ENCODE assay signal across 8 cellular contexts in genomic region chr19:35931161-35931873, GRCh38. TPM values are rescaled to one million over a fixed set of nuclear protein-coding genes. Genes with fewer than 3 reads are reported as not detected.
DNase-seq lines count a peak whose midpoint lies in the region; ATAC-seq, FAIRE-seq and TF ChIP-seq lines count a peak whose summit lies in the region.

No MANE protein-coding gene starts in this region.

- H3K4me1 ChIP-seq in pancreas (peaks cover 0 to 10% (median 6%) of the 10 kb centered on the region in 3 donors), tibial nerve (peaks cover 0 to 24% (median 10%) of the 10 kb centered on the region in 4 donors)

- peaks cover 4% of the 10 kb centered on the region for H3K9me3 Mint-ChIP-seq in activated naive CD8-positive, alpha-beta T cell treated with anti-CD3 and anti-CD28 coated beads, Interleukin-2, amount 10 ng/mL, durations not matched to agents 7 days and 5 days

- peak overlapping the region; percentile 87 for H3K27ac Mint-ChIP-seq in activated naive CD8-positive, alpha-beta T cell treated with anti-CD3 and anti-CD28 coated beads, Interleukin-2, amount 10 ng/mL, durations not matched to agents 7 days and 5 days

- intact Hi-C loops in Right ventricle myocardium inferior (cut with DNase I) (loop anchor here (1.0 to 10.0 kb wide), 7 partner anchors 34 to 237 kb away; partner anchors contain the start of genes ALKBH6, PSENEN, THAP8 and U2AF1L4), pancreas (cut with DNase I) (loop anchor here in 2 of 3 donors (5.0 to 10.0 kb wide), 3 partner anchors 47 to 237 kb away; no protein-coding TSS in a partner anchor)

- H3K9me3 ChIP-seq in pancreas (no peaks in the 10 kb centered on the region), tibial nerve (no peaks in the 10 kb centered on the region)

- peak; percentile 95 to 100 for TF ChIP-seq EP300 in tibial nerve (IDR thresholded peaks at IDR 0.05)

- no peaks in the 10 kb centered on the region for H3K36me3 ChIP-seq in pancreas
- no peaks in the 10 kb centered on the region for H3K36me3 ChIP-seq in tibial nerve

- peak; percentile 95 for TF ChIP-seq CTCF in GM12864 (IDR thresholded peaks at IDR 0.05; ENCODE audit: low read depth, low read length, missing control alignments)
- peak; percentile 42 to 80 (median 73) for TF ChIP-seq CTCF in pancreas (IDR thresholded peaks at IDR 0.05)
- peak; percentile 82 to 99 (median 92) for TF ChIP-seq CTCF in tibial nerve (IDR thresholded peaks at IDR 0.05)

- FAIRE-seq in pancreas (lab: Jason Lieb, UNC), result peak; percentile 64

- peak overlapping the region; percentile 49 for H3K4me3 ChIP-seq in GM12864 (ENCODE audit: low read depth, low read length)
- H3K4me3 ChIP-seq in pancreas, result peak overlapping the region in 1 of 4 donors; percentile 19
- peak overlapping the region in 1 of 4 donors; percentile 23 for H3K4me3 ChIP-seq in tibial nerve

- WGBS in pancreas, 2 donors, result 1% methylated on average over 46 to 47 of the region's 47 CpGs
- 1% methylated on average over 22 to 46 of the region's 47 CpGs for WGBS in tibial nerve, 2 donors

- ATAC-seq in HG02623 (IDR thresholded peaks at IDR 0.05; ENCODE audit: unreplicated experiment) (peak; percentile 92), Right ventricle myocardium inferior (peak; percentile 100), pancreas (peak; percentile 96 to 99 (median 98))
- ATAC-seq in activated naive CD8-positive, alpha-beta T cell treated with anti-CD3 and anti-CD28 coated beads, Interleukin-2, amount 10 ng/mL, durations not matched to agents 7 days and 5 days (ENCODE audit: low read depth), result peak; percentile 93

- H3K36me3 Mint-ChIP-seq in activated naive CD8-positive, alpha-beta T cell treated with anti-CD3 and anti-CD28 coated beads, Interleukin-2, amount 10 ng/mL, durations not matched to agents 7 days and 5 days, result peaks cover 3% of the 10 kb centered on the region

- POLR2A ChIA-PET in activated naive CD8-positive, alpha-beta T cell treated with anti-CD3 and anti-CD28 coated beads, Interleukin-2, amount 10 ng/mL, durations not matched to agents 7 days and 5 days (lab: Charles Lee), result interaction anchor here (0.6 to 3.2 kb wide), 15 partner anchors 10 to 191 kb away, joined by 3 to 41 read pairs (median 5); partner anchors contain the start of genes APLP1, HCST, LIN37 and NFKBID

- H3K4me3 Mint-ChIP-seq in activated naive CD8-positive, alpha-beta T cell treated with anti-CD3 and anti-CD28 coated beads, Interleukin-2, amount 10 ng/mL, durations not matched to agents 7 days and 5 days, result peak overlapping the region; percentile 77

- peak; percentile 83 to 94 for TF ChIP-seq POLR2A in tibial nerve (IDR thresholded peaks at IDR 0.05)

- DNase-seq in GM12864 (ENCODE audit: low read depth), result peak; percentile 99
- DNase-seq in NCI-H1092 treated with DMSO at 0.1 percent for 48 hours (lab: John Stamatoyannopoulos, UW), result peak; percentile 98
- DNase-seq in SKM-1 (lab: John Stamatoyannopoulos, UW; ENCODE audit: unreplicated experiment), result peak; percentile 98
- DNase-seq in activated naive CD8-positive, alpha-beta T cell treated with anti-CD3 and anti-CD28 coated beads, Interleukin-2, amount 10 ng/mL, durations not matched to agents 7 days and 5 days, result peak; percentile 99
- peak; percentile 99 for DNase-seq in Right ventricle myocardium inferior (ENCODE audit: missing footprints)
- DNase-seq in pancreas, result peak; percentile 97 to 100 (median 100)
- DNase-seq in tibial nerve (ENCODE audit: low spot score in 2 of 2), result peak; percentile 97 to 98

- H3K27me3 Mint-ChIP-seq in activated naive CD8-positive, alpha-beta T cell treated with anti-CD3 and anti-CD28 coated beads, Interleukin-2, amount 10 ng/mL, durations not matched to agents 7 days and 5 days, result no peaks in the 10 kb centered on the region

- peaks cover 29% of the 10 kb centered on the region for H3K4me1 Mint-ChIP-seq in activated naive CD8-positive, alpha-beta T cell treated with anti-CD3 and anti-CD28 coated beads, Interleukin-2, amount 10 ng/mL, durations not matched to agents 7 days and 5 days

- peak overlapping the region in 2 of 4 donors; percentile 43 to 66 for H3K27ac ChIP-seq in pancreas
- H3K27ac ChIP-seq in tibial nerve, result peak overlapping the region; percentile 68 to 89 (median 75)

- H3K27me3 ChIP-seq in pancreas, result no peaks in the 10 kb centered on the region
- no peaks in the 10 kb centered on the region for H3K27me3 ChIP-seq in tibial nerve

RNA-seq across cellular contexts. Expression of gene LRFN3, which starts 4.9 kb away (rescaled TPM):
- total RNA-seq in activated naive CD8-positive, alpha-beta T cell treated with anti-CD3 and anti-CD28 coated beads, Interleukin-2, amount 10 ng/mL, durations not matched to agents 7 days and 5 days, result 10 to 100 TPM; 10.7 to 12.4 TPM
- total RNA-seq in Right ventricle myocardium inferior (8.4 TPM), pancreas (1 to 10 TPM; 4.9 to 9.8 (median 6.2) TPM), tibial nerve (10 to 100 TPM in 2 of 4 donors, 1 to 10 TPM in 2; 5.0 to 20.4 (median 8.6) TPM)
- polyA plus RNA-seq in pancreas, result 1 to 10 TPM; 6.7 to 7.6 TPM

RNA-seq across cellular contexts. Expression of gene TYROBP, which starts 23.2 kb away (rescaled TPM):
- 10 to 100 TPM; 10.6 to 11.2 TPM for total RNA-seq in activated naive CD8-positive, alpha-beta T cell treated with anti-CD3 and anti-CD28 coated beads, Interleukin-2, amount 10 ng/mL, durations not matched to agents 7 days and 5 days
- total RNA-seq in Right ventricle myocardium inferior (34.5 TPM), pancreas (10 to 100 TPM in 3 of 6 donors, 1 to 10 TPM in 3; 2.5 to 73.8 (median 11.0) TPM), tibial nerve (100 to 1,000 TPM in 3 of 4 donors, 10 to 100 TPM in 1; 41.4 to 122 (median 117) TPM)
- 10 to 100 TPM; 17.4 to 22.8 TPM for polyA plus RNA-seq in pancreas

RNA-seq across cellular contexts. Expression of gene HCST, which starts 29.0 kb away (rescaled TPM):
- 100 to 1,000 TPM; 186 to 190 TPM for total RNA-seq in activated naive CD8-positive, alpha-beta T cell treated with anti-CD3 and anti-CD28 coated beads, Interleukin-2, amount 10 ng/mL, durations not matched to agents 7 days and 5 days
- total RNA-seq in Right ventricle myocardium inferior, result 6.3 TPM
- total RNA-seq in pancreas, result 1 to 10 TPM in 4 of 6 donors, under 1 TPM in 2; 0.46 to 7.4 (median 1.7) TPM
- 10 to 100 TPM in 1 of 2 donors, 1 to 10 TPM in 1; 2.3 to 10.2 TPM for polyA plus RNA-seq in pancreas
- 10 to 100 TPM; 10.5 to 37.6 (median 15.5) TPM for total RNA-seq in tibial nerve

RNA-seq across cellular contexts. Expression of gene NFKBID, which starts 31.0 kb away (rescaled TPM):
- total RNA-seq in activated naive CD8-positive, alpha-beta T cell treated with anti-CD3 and anti-CD28 coated beads, Interleukin-2, amount 10 ng/mL, durations not matched to agents 7 days and 5 days, result 10 to 100 TPM; 40.7 to 48.7 TPM
- 2.1 TPM for total RNA-seq in Right ventricle myocardium inferior
- total RNA-seq in pancreas, result 10 to 100 TPM in 1 of 6 donors, 1 to 10 TPM in 5; 3.1 to 10.4 (median 4.2) TPM
- 10 to 100 TPM; 15.7 to 16.7 TPM for polyA plus RNA-seq in pancreas
- 10 to 100 TPM; 15.1 to 23.8 (median 21.8) TPM for total RNA-seq in tibial nerve

Comparison
In these comparisons a context has a peak if more than half of its experiments do, and no peak if none do; other contexts are left out.
1. RNA of gene HCST, which starts 29.0 kb away (total RNA-seq): 186 to 190 TPM in activated naive CD8-positive, alpha-beta T cell treated with anti-CD3 and anti-CD28 coated beads, Interleukin-2, amount 10 ng/mL, durations not matched to agents 7 days and 5 days; 10.5 to 37.6 TPM in tibial nerve, 6.3 TPM in Right ventricle myocardium inferior (single experiment) and 0.46 to 7.4 TPM in pancreas; every median in the first group is over 4 times any median in the second.
2. Peak in every context shown above with its lines, with median percentiles within 50 percentile points of each other: DNase-seq, CTCF ChIP-seq and ATAC-seq.